1 cellular context compared by ENCODE assay signal in genomic region chr5:64766934-64767333, GRCh38.
TF ChIP-seq lines count a peak whose summit lies in the region.

No MANE protein-coding gene starts in this region.

TF ChIP-seq in H1, 55 proteins besides CTCF, POLR2A, EP300 and RAD21:
- TF ChIP-seq CHD7 (IDR thresholded peaks at IDR 0.05; ENCODE audit: insufficient replicate concordance, low read length) (no peak), SUZ12 (IDR thresholded peaks at IDR 0.05; ENCODE audit: low read length) (no peak), TBP (IDR thresholded peaks at IDR 0.05; ENCODE audit: low read depth, low read length) (no peak), ATF2 (IDR thresholded peaks at IDR 0.05; ENCODE audit: low read length) (no peak), GTF2F1 (IDR thresholded peaks at IDR 0.05; ENCODE audit: borderline replicate concordance, low read depth, low read length) (no peak), CEBPB (IDR thresholded peaks at IDR 0.05; ENCODE audit: low read depth, low read length) (no peak)
